15 cellular contexts compared by ENCODE assay signal in genomic region chr3:102525624-102526023, GRCh38.
A peak's percentile ranks its signal among the peaks of the same experiment; 100 is the strongest.
DNase-seq lines count a peak whose midpoint lies in the region; ATAC-seq and TF ChIP-seq lines count a peak whose summit lies in the region.
"Had no signal": no experiment of that assay in that cellular context is flagged by ENCODE, and none has a peak within 500 bp of the region (broad histone marks: within the 10 kb centered on the region; RNA-seq: fewer than 3 reads in every experiment).

No MANE protein-coding gene starts in this region.

- H3K36me3 ChIP-seq in right lobe of liver = no peaks in the 10 kb centered on the region
- H3K36me3 ChIP-seq in effector memory CD4-positive, alpha-beta T cell (ENCODE audit: control insufficient read depth, insufficient read depth, low read length) = no peaks in the 10 kb centered on the region

- no peak overlapping the region for H3K4me3 ChIP-seq in right lobe of liver
- H3K4me3 ChIP-seq in effector memory CD4-positive, alpha-beta T cell (ENCODE audit: insufficient read depth, low read depth, low read length, poor library complexity, severe bottlenecking) = no peak overlapping the region
- H3K4me3 ChIP-seq: skin epidermis had no signal

- TF ChIP-seq CTCF in right lobe of liver (IDR thresholded peaks at IDR 0.05) = no peak

- intact Hi-C loops in activated CD4-positive, alpha-beta T cell treated with anti-CD3 and anti-CD28 coated beads for 36 hours (cut with DNase I, micrococcal nuclease) = no loop called here
- intact Hi-C loops in right lobe of liver (cut with DNase I) = no loop called here

- no peak overlapping the region for H3K4me3 Mint-ChIP-seq in activated CD4-positive, alpha-beta T cell treated with anti-CD3 and anti-CD28 coated beads for 36 hours
- H3K4me3 Mint-ChIP-seq: activated naive CD4-positive, alpha-beta T cell treated with anti-CD3 and anti-CD28 coated beads for 36 hours; effector memory CD8-positive, alpha-beta T cell had no signal

- CTCF ChIA-PET in activated CD4-positive, alpha-beta T cell treated with anti-CD3 and anti-CD28 coated beads for 36 hours (lab: Charles Lee) = interaction anchor here (0.7 to 4.4 kb wide), 2 partner anchors 13 to 296 kb away, joined by 3 to 26 read pairs; no protein-coding TSS in a partner anchor

- DNase-seq in NOMO-1 treated with DMSO at 0.1 percent for 48 hours (lab: John Stamatoyannopoulos, UW; ENCODE audit: unreplicated experiment) = peak; percentile 77
- no peak for DNase-seq in activated CD4-positive, alpha-beta T cell treated with anti-CD3 and anti-CD28 coated beads for 36 hours
- DNase-seq in DMS114 treated with DMSO at 0.1 percent for 48 hours (lab: John Stamatoyannopoulos, UW; ENCODE audit: unreplicated experiment) = no peak
- DNase-seq in right lobe of liver = no peak
- no peak for DNase-seq in effector memory CD4-positive, alpha-beta T cell
- DNase-seq: activated naive CD4-positive, alpha-beta T cell treated with anti-CD3 and anti-CD28 coated beads for 36 hours; effector memory CD8-positive, alpha-beta T cell; KBM-7; NCI-H187; NCI-H526 treated with DMSO at 0.1 percent for 48 hours; SHP77 had no signal

- no peaks in the 10 kb centered on the region for H3K4me1 ChIP-seq in right lobe of liver
- no peaks in the 10 kb centered on the region for H3K4me1 ChIP-seq in effector memory CD4-positive, alpha-beta T cell (ENCODE audit: control insufficient read depth, insufficient read depth, low read length, poor library complexity, severe bottlenecking)

- H3K27me3 Mint-ChIP-seq in activated CD4-positive, alpha-beta T cell treated with anti-CD3 and anti-CD28 coated beads for 36 hours = peaks cover 10% of the 10 kb centered on the region

- H3K9me3 Mint-ChIP-seq in activated CD4-positive, alpha-beta T cell treated with anti-CD3 and anti-CD28 coated beads for 36 hours (ENCODE audit: low read depth) = no peaks in the 10 kb centered on the region
- H3K9me3 Mint-ChIP-seq: activated naive CD4-positive, alpha-beta T cell treated with anti-CD3 and anti-CD28 coated beads for 36 hours; effector memory CD8-positive, alpha-beta T cell had no signal

- no peak for TF ChIP-seq POLR2A in right lobe of liver (IDR thresholded peaks at IDR 0.05)

- H3K36me3 Mint-ChIP-seq in activated CD4-positive, alpha-beta T cell treated with anti-CD3 and anti-CD28 coated beads for 36 hours (ENCODE audit: low read depth) = no peaks in the 10 kb centered on the region

- peak; percentile 60 for ATAC-seq in GM18508 (IDR thresholded peaks at IDR 0.05; ENCODE audit: insufficient read depth, unreplicated experiment)
- peak; percentile 78 for ATAC-seq in GM21423 (IDR thresholded peaks at IDR 0.05; ENCODE audit: unreplicated experiment)
- ATAC-seq in HG03039 (IDR thresholded peaks at IDR 0.05; ENCODE audit: unreplicated experiment) = peak; percentile 73
- ATAC-seq in activated CD4-positive, alpha-beta T cell treated with anti-CD3 and anti-CD28 coated beads for 36 hours = no peak
- ATAC-seq in right lobe of liver = no peak
- ATAC-seq: effector memory CD8-positive, alpha-beta T cell had no signal

- no peaks in the 10 kb centered on the region for H3K4me1 Mint-ChIP-seq in activated CD4-positive, alpha-beta T cell treated with anti-CD3 and anti-CD28 coated beads for 36 hours

- H3K27me3 ChIP-seq in right lobe of liver = no peaks in the 10 kb centered on the region
- H3K27me3 ChIP-seq in effector memory CD4-positive, alpha-beta T cell (replicated peaks; ENCODE audit: control insufficient read depth, insufficient read depth, low read length, poor library complexity, severe bottlenecking) = no peaks in the 10 kb centered on the region

- no peak overlapping the region for H3K27ac Mint-ChIP-seq in activated CD4-positive, alpha-beta T cell treated with anti-CD3 and anti-CD28 coated beads for 36 hours
- H3K27ac Mint-ChIP-seq: activated naive CD4-positive, alpha-beta T cell treated with anti-CD3 and anti-CD28 coated beads for 36 hours; effector memory CD8-positive, alpha-beta T cell had no signal

- POLR2A ChIA-PET in activated CD4-positive, alpha-beta T cell treated with anti-CD3 and anti-CD28 coated beads for 36 hours (lab: Charles Lee) = no interaction called here

- H3K9me3 ChIP-seq in right lobe of liver = no peaks in the 10 kb centered on the region
- no peaks in the 10 kb centered on the region for H3K9me3 ChIP-seq in effector memory CD4-positive, alpha-beta T cell (ENCODE audit: control insufficient read depth, low read length)

- H3K27ac ChIP-seq in right lobe of liver = no peak overlapping the region
- no peak overlapping the region for H3K27ac ChIP-seq in effector memory CD4-positive, alpha-beta T cell (ENCODE audit: insufficient read depth, low read length, poor library complexity, severe bottlenecking)
- H3K27ac ChIP-seq: skin epidermis had no signal

Comparison
In these comparisons a context has a peak if more than half of its experiments do, and no peak if none do; other contexts are left out.
1. ATAC-seq: peak in GM18508 (single experiment), GM21423 (single experiment) and HG03039 (single experiment); none in activated CD4-positive, alpha-beta T cell treated with anti-CD3 and anti-CD28 coated beads for 36 hours (single experiment) and right lobe of liver (0 of 4).